ENCODE assay signal across 1 cellular context in genomic region chr11:125625594-125626380, GRCh38.
TF ChIP-seq lines count a peak whose summit lies in the region.

No MANE protein-coding gene starts in this region.

TF ChIP-seq in K562, 482 proteins besides CTCF, POLR2A, EP300 and RAD21 (continued from another document):
- no peak for TF ChIP-seq ZNF280A (IDR thresholded peaks at IDR 0.05; ENCODE audit: low read depth, partially characterized antibody)
- TF ChIP-seq SRSF1 (IDR thresholded peaks at IDR 0.05; ENCODE audit: low read depth, low read length), result no peak; the same call in 1 of the 2 replicates
- peak; percentile 77 for TF ChIP-seq TOE1 (IDR thresholded peaks at IDR 0.05; ENCODE audit: borderline replicate concordance)
- TF ChIP-seq TOE1 (CRISPR knock-in tag; IDR thresholded peaks at IDR 0.05; ENCODE audit: borderline replicate concordance, low read depth), result peak; percentile 64; the same call in 1 of the 2 replicates
- TF ChIP-seq ZNF134 (CRISPR knock-in tag; conservative IDR thresholded peaks at IDR 0.05), result peak; percentile 52; the same call in 1 of the 2 replicates
- TF ChIP-seq, protein P1, sequence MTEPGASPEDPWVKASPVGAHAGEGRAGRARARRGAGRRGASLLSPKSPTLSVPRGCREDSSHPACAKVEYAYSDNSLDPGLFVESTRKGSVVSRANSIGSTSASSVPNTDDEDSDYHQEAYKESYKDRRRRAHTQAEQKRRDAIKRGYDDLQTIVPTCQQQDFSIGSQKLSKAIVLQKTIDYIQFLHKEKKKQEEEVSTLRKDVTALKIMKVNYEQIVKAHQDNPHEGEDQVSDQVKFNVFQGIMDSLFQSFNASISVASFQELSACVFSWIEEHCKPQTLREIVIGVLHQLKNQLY (CRISPR knock-in tag; conservative IDR thresholded peaks at IDR 0.05), result peak; percentile 64 to 66; a peak in 1 of 4 replicates
- TF ChIP-seq XRCC4 (IDR thresholded peaks at IDR 0.05; ENCODE audit: extremely low read depth, insufficient read depth, insufficient read length), result no peak
- TF ChIP-seq ELF1 (tag; IDR thresholded peaks at IDR 0.05), result no peak
- peak in 2 of 3 experiments; percentile 67 to 78 for TF ChIP-seq YY1 (IDR thresholded peaks at IDR 0.05; ENCODE audit: borderline replicate concordance in 1 of 3, control insufficient read depth in 1 of 3, extremely low read depth in 1 of 3, insufficient read depth in 3 of 3, insufficient read length in 1 of 3, insufficient replicate concordance in 2 of 3, low read depth in 1 of 3, low read length in 2 of 3)
- TF ChIP-seq CCAR2 (IDR thresholded peaks at IDR 0.05; ENCODE audit: low read depth, low read length), result no peak
- no peak; the same call in 1 of the 2 replicates for TF ChIP-seq MXI1 (IDR thresholded peaks at IDR 0.05; ENCODE audit: low read depth, low read length)
